9 cellular contexts compared by ENCODE assay signal in the genomic region with DNA sequence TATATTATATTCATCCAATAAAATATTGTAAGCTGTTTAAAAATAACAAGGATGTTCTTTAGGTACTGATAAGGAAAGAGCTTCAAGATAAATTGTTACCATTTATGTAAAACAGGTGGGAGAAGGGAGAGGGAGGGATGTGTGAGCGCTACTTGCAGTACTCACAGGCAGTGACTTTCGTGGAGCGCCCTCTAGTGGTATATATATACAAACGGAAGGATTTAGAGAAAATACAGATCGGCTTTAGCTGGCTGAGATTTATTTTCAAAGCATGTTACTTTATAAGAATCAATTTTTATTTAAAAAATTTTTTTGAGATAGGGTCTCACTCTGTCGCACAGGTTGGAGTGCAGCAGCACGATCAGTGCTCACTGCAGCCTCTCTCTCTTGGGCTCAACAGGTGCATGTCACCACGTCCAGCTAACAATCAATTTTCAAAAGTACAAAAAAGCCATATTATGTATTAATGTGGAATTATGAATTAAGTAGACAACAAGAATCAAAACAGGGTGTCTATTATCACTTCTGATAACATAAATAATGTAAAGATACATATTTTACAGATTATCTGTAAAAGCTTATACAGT. TPM values are rescaled to one million over a fixed set of nuclear protein-coding genes. Genes with fewer than 3 reads are reported as not detected.
DNase-seq lines count a peak whose midpoint lies in the region; ATAC-seq and TF ChIP-seq lines count a peak whose summit lies in the region.
"Had no signal": no experiment of that assay in that cellular context is flagged by ENCODE, and none has a peak within 500 bp of the region (broad histone marks: within the 10 kb centered on the region; RNA-seq: fewer than 3 reads in every experiment).

No MANE protein-coding gene starts in this region.

- TF ChIP-seq CTCF in Calu3 (IDR thresholded peaks at IDR 0.05; ENCODE audit: unreplicated experiment): peak; percentile 60

- CTCF ChIA-PET in Calu3 (lab: Charles Lee): interaction anchor here (0.6 to 2.6 kb wide), 15 partner anchors 8 to 779 kb away, joined by 3 to 28 read pairs (median 5); partner anchors contain the start of gene GABBR1

- peaks cover 16% of the 10 kb centered on the region for H3K36me3 Mint-ChIP-seq in Calu3 (ENCODE audit: insufficient read depth, unreplicated experiment)

- no peaks in the 10 kb centered on the region for H3K4me1 Mint-ChIP-seq in Calu3 (ENCODE audit: low read depth, unreplicated experiment)

- no peak overlapping the region for H3K4me3 Mint-ChIP-seq in Calu3 (ENCODE audit: low read depth, unreplicated experiment)

- BruUV-seq in Calu3 (replicated peaks; lab: Mats Ljungman, UMichigan): no TSS peak

- H3K9me3 Mint-ChIP-seq in Calu3 (ENCODE audit: low read depth, unreplicated experiment): no peaks in the 10 kb centered on the region

- peak; percentile 51 for DNase-seq in Calu3
- peak in 40 of 76 experiments; percentile 2 to 72 (median 38) for DNase-seq in HUDEP-2 (lab: John Stamatoyannopoulos, UW; ENCODE audit: unreplicated experiment in 76 of 76)
- DNase-seq in NCI-H82 (lab: John Stamatoyannopoulos, UW): peak; percentile 91
- peak; percentile 29 for DNase-seq in activated naive CD4-positive, alpha-beta T cell treated with Interleukin-2 at 50 U/mL for 16 hours
- DNase-seq in head of caudate nucleus: peak in 32 of 42 donors; percentile 43 to 91 (median 67)
- peak; percentile 41 for DNase-seq in skeletal muscle cell (ENCODE audit: low read depth)

- no peak overlapping the region for H3K4me3 ChIP-seq in skeletal muscle cell (ENCODE audit: low read depth, low read length)
- H3K4me3 ChIP-seq: SJSA1 had no signal

- ATAC-seq in esophagus mucosa (no peak), GM19023 (IDR thresholded peaks at IDR 0.05; ENCODE audit: unreplicated experiment) (no peak)

- no peaks in the 10 kb centered on the region for H3K27me3 Mint-ChIP-seq in Calu3 (ENCODE audit: unreplicated experiment)

- intact Hi-C loops in Calu3 (cut with micrococcal nuclease; ENCODE audit: unreplicated experiment): loop anchor here (5.0 kb wide), 2 partner anchors 34 to 184 kb away; no protein-coding TSS in a partner anchor
- intact Hi-C loops in head of caudate nucleus (cut with DNase I): no loop called here

- no peak overlapping the region for H3K27ac Mint-ChIP-seq in Calu3 (ENCODE audit: unreplicated experiment)

RNA-seq across cellular contexts. Expression of gene MOG, which starts 3.3 kb away (rescaled TPM):
- total RNA-seq in Calu3 (2022): not detected in 2 replicates
- not detected for total RNA-seq in esophagus mucosa
- total RNA-seq: SJSA1 had no signal

RNA-seq across cellular contexts. Expression of gene GABBR1, which starts 20.6 kb away (rescaled TPM):
- total RNA-seq in Calu3 (2022) (35.3 and 42.2 TPM in 2 replicates), esophagus mucosa (7.7 TPM)

RNA-seq across cellular contexts. Expression of gene ZFP57, which starts 27.4 kb away (rescaled TPM):
- 0.83 TPM in 1 of 2 replicates, not detected in the other for total RNA-seq in Calu3 (2022)
- total RNA-seq in esophagus mucosa: 2.1 TPM
- total RNA-seq: SJSA1 had no signal

Comparison
In these comparisons a context has a peak if more than half of its experiments do, and no peak if none do; other contexts are left out.
1. DNase-seq: peak in every context shown above with its lines; median percentile 91 in NCI-H82; 67 in head of caudate nucleus; 51 in Calu3; 41 in skeletal muscle cell; 38 in HUDEP-2; 29 in activated naive CD4-positive, alpha-beta T cell treated with Interleukin-2 at 50 U/mL for 16 hours.